ENCODE assay signal across 13 cellular contexts in the genomic region with DNA sequence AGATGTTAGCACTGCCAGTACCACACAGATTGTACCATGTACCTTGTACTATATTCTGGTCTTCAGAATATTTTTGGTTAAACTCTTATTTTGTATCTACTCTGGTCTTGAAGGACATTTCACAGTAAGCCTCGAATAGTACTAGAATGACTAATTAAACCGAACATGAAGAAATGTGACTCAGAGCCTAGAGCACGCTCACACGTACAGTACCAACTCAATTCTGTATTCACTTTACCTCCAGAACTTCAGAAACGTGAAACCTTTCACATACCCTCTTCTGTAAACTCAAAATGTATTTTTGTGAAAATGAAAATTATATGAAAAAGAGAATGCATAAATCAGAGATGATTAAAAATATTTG.
DNase-seq lines count a peak whose midpoint lies in the region; TF ChIP-seq lines count a peak whose summit lies in the region.
"Had no signal": no experiment of that assay in that cellular context is flagged by ENCODE, and none has a peak within 500 bp of the region (broad histone marks: within the 10 kb centered on the region; RNA-seq: fewer than 3 reads in every experiment).

No MANE protein-coding gene starts in this region.

- H3K27ac ChIP-seq in dorsolateral prefrontal cortex: peak overlapping the region in 55 of 59 donors; percentile 33 to 94 (median 82)

- intact Hi-C loops in dorsolateral prefrontal cortex (cut with DNase I): loop anchor here (5.0 kb wide), 2 partner anchors 37 to 58 kb away; no protein-coding TSS in a partner anchor
- intact Hi-C loops in activated T-helper 2 cell treated with anti-CD3 and anti-CD28 coated beads, Interferon-gamma antibody, Interleukin-2, Interleukin-4, amounts not matched to agents 10 μg/mL and 5 μg/mL and 100 μg/mL, durations not matched to agents 14 hours and 24 hours and 36 hours (cut with micrococcal nuclease): loop anchor here (1.0 to 2.0 kb wide), 2 partner anchors 31 to 42 kb away; no protein-coding TSS in a partner anchor

- H3K9me3 Mint-ChIP-seq in activated T-helper 2 cell treated with anti-CD3 and anti-CD28 coated beads, Interferon-gamma antibody, Interleukin-2, Interleukin-4, amounts not matched to agents 10 μg/mL and 5 μg/mL and 100 μg/mL, durations not matched to agents 14 hours and 24 hours and 36 hours: no peaks in the 10 kb centered on the region
- H3K9me3 Mint-ChIP-seq: activated naive CD4-positive, alpha-beta T cell treated with anti-CD3 and anti-CD28 coated beads, Interleukin-2, amount 50 U/mL, for 24 hours; IgD-negative memory B cell had no signal

- no peaks in the 10 kb centered on the region for H3K36me3 Mint-ChIP-seq in activated T-helper 2 cell treated with anti-CD3 and anti-CD28 coated beads, Interferon-gamma antibody, Interleukin-2, Interleukin-4, amounts not matched to agents 10 μg/mL and 5 μg/mL and 100 μg/mL, durations not matched to agents 14 hours and 24 hours and 36 hours (ENCODE audit: low read depth)
- H3K36me3 Mint-ChIP-seq: activated naive CD4-positive, alpha-beta T cell treated with anti-CD3 and anti-CD28 coated beads, Interleukin-2, amount 50 U/mL, for 24 hours; IgD-negative memory B cell had no signal

- in situ Hi-C loops in GM13977 (cut with MboI; ENCODE audit: low pct_unique_long_range_greater_than_20kb, low sequenced_read_pairs, unreplicated experiment): no loop called here

- H3K4me3 ChIP-seq in dorsolateral prefrontal cortex (no peak overlapping the region), skeletal muscle cell (ENCODE audit: low read depth, low read length) (no peak overlapping the region)

- DNase-seq in GM13977 (ENCODE audit: low spot score): peak; percentile 40
- peak; percentile 65 for DNase-seq in RKO (ENCODE audit: low spot score)
- DNase-seq in dorsolateral prefrontal cortex: no peak
- DNase-seq in skeletal muscle cell (ENCODE audit: low read depth): peak; percentile 41
- no peak for DNase-seq in activated T-helper 2 cell treated with anti-CD3 and anti-CD28 coated beads, Interferon-gamma antibody, Interleukin-2, Interleukin-4, amounts not matched to agents 10 μg/mL and 5 μg/mL and 100 μg/mL, durations not matched to agents 14 hours and 24 hours and 36 hours (ENCODE audit: low spot score)
- no peak for DNase-seq in NCI-H1436 (lab: John Stamatoyannopoulos, UW)
- no peak for DNase-seq in T1000 (lab: John Stamatoyannopoulos, UW)
- DNase-seq: DMS79 treated with DMSO at 0.1 percent for 48 hours, left cardiac atrium, SHP77 treated with DMSO at 0.1 percent for 48 hours, trophoblast cell had no signal

- no peak overlapping the region for H3K27ac Mint-ChIP-seq in activated T-helper 2 cell treated with anti-CD3 and anti-CD28 coated beads, Interferon-gamma antibody, Interleukin-2, Interleukin-4, amounts not matched to agents 10 μg/mL and 5 μg/mL and 100 μg/mL, durations not matched to agents 14 hours and 24 hours and 36 hours
- H3K27ac Mint-ChIP-seq: activated naive CD4-positive, alpha-beta T cell treated with anti-CD3 and anti-CD28 coated beads, Interleukin-2, amount 50 U/mL, for 24 hours; IgD-negative memory B cell had no signal

- no peak for TF ChIP-seq CTCF in GM13977 (IDR thresholded peaks at IDR 0.05; ENCODE audit: extremely low read depth, insufficient read depth, missing control alignments)
- TF ChIP-seq CTCF in dorsolateral prefrontal cortex (IDR thresholded peaks at IDR 0.05 in 54 of 56, conservative IDR thresholded peaks at IDR 0.05 in 2 of 56; ENCODE audit: low read depth in 1 of 56, partially characterized antibody in 56 of 56): no peak

- no peak overlapping the region for H3K4me3 Mint-ChIP-seq in activated T-helper 2 cell treated with anti-CD3 and anti-CD28 coated beads, Interferon-gamma antibody, Interleukin-2, Interleukin-4, amounts not matched to agents 10 μg/mL and 5 μg/mL and 100 μg/mL, durations not matched to agents 14 hours and 24 hours and 36 hours (ENCODE audit: low read depth)
- H3K4me3 Mint-ChIP-seq: activated naive CD4-positive, alpha-beta T cell treated with anti-CD3 and anti-CD28 coated beads, Interleukin-2, amount 50 U/mL, for 24 hours; IgD-negative memory B cell had no signal

- peaks cover 28% of the 10 kb centered on the region for H3K27me3 Mint-ChIP-seq in activated T-helper 2 cell treated with anti-CD3 and anti-CD28 coated beads, Interferon-gamma antibody, Interleukin-2, Interleukin-4, amounts not matched to agents 10 μg/mL and 5 μg/mL and 100 μg/mL, durations not matched to agents 14 hours and 24 hours and 36 hours (ENCODE audit: low read depth)
- H3K27me3 Mint-ChIP-seq: activated naive CD4-positive, alpha-beta T cell treated with anti-CD3 and anti-CD28 coated beads, Interleukin-2, amount 50 U/mL, for 24 hours had no signal

- no peaks in the 10 kb centered on the region for H3K27me3 ChIP-seq in dorsolateral prefrontal cortex

- H3K4me1 Mint-ChIP-seq in activated T-helper 2 cell treated with anti-CD3 and anti-CD28 coated beads, Interferon-gamma antibody, Interleukin-2, Interleukin-4, amounts not matched to agents 10 μg/mL and 5 μg/mL and 100 μg/mL, durations not matched to agents 14 hours and 24 hours and 36 hours (ENCODE audit: low read depth): peaks cover 15% of the 10 kb centered on the region

Comparison
In these comparisons a context has a peak if more than half of its experiments do, and no peak if none do; other contexts are left out.
1. DNase-seq: peak in GM13977 (single experiment), RKO (single experiment) and skeletal muscle cell (single experiment); none in dorsolateral prefrontal cortex (0 of 10), activated T-helper 2 cell treated with anti-CD3 and anti-CD28 coated beads, Interferon-gamma antibody, Interleukin-2, Interleukin-4, amounts not matched to agents 10 μg/mL and 5 μg/mL and 100 μg/mL, durations not matched to agents 14 hours and 24 hours and 36 hours (single experiment), NCI-H1436 (single experiment) and T1000 (single experiment).